Comparison of ENCODE assay signal across 8 cellular contexts in the genomic region with DNA sequence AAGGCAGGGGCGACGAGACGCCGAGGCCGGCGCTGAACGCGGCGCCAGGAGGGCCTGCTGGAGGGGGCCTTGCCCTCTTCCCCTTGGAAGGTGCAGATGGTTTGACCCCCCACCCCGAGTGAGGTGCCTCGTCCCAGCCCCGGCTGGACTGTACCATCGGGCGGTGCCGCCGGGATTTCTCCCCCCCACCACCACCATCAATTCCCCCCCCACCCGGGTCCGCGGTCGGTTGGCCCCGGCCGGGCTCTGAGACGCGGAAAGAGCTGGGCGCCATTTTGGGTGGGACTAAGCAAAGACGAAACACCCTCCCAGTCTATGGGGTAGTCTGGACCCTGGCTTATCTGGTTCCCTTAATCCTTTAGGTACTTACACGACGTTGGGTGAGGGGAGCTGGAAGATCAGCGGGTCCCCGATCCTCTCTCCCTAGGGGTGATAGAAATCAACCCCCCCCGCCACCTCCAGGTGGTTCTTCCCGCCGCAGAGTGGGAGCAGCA. TPM values are rescaled to one million over a fixed set of nuclear protein-coding genes. Genes with fewer than 3 reads are reported as not detected.
A peak's percentile ranks its signal among the peaks of the same experiment; 100 is the strongest.
DNase-seq lines count a peak whose midpoint lies in the region; ATAC-seq lines count a peak whose summit lies in the region.

A gene with protein sequence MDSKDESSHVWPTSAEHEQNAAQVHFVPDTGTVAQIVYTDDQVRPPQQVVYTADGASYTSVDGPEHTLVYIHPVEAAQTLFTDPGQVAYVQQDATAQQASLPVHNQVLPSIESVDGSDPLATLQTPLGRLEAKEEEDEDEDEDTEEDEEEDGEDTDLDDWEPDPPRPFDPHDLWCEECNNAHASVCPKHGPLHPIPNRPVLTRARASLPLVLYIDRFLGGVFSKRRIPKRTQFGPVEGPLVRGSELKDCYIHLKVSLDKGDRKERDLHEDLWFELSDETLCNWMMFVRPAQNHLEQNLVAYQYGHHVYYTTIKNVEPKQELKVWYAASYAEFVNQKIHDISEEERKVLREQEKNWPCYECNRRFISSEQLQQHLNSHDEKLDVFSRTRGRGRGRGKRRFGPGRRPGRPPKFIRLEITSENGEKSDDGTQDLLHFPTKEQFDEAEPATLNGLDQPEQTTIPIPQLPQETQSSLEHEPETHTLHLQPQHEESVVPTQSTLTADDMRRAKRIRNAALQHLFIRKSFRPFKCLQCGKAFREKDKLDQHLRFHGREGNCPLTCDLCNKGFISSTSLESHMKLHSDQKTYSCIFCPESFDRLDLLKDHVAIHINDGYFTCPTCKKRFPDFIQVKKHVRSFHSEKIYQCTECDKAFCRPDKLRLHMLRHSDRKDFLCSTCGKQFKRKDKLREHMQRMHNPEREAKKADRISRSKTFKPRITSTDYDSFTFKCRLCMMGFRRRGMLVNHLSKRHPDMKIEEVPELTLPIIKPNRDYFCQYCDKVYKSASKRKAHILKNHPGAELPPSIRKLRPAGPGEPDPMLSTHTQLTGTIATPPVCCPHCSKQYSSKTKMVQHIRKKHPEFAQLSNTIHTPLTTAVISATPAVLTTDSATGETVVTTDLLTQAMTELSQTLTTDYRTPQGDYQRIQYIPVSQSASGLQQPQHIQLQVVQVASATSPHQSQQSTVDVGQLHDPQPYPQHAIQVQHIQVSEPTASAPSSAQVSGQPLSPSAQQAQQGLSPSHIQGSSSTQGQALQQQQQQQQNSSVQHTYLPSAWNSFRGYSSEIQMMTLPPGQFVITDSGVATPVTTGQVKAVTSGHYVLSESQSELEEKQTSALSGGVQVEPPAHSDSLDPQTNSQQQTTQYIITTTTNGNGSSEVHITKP (minus strand): TSS at position 484 of the 494 bp plus-strand sequence. CDS start 41,871 bp downstream, outside the sequence.

- peak within 1 kb of the TSS; percentile 99 for H2BK5ac ChIP-seq in mesenchymal stem cell (ENCODE audit: low read depth, low read length, poor library complexity, severe bottlenecking)

- H3K27ac ChIP-seq in mesenchymal stem cell (ENCODE audit: low read length, poor library complexity, severe bottlenecking) = peak within 1 kb of the TSS; percentile 100

- H3K36me3 Mint-ChIP-seq in effector memory CD8-positive, alpha-beta T cell (ENCODE audit: insufficient read depth) = peaks cover 29% of the 10 kb centered on the region

- H2BK12ac ChIP-seq in mesenchymal stem cell (ENCODE audit: low read length in 2 of 2) = peak within 1 kb of the TSS; percentile 71 to 90

- DNase-seq in C1 segment of cervical spinal cord (lab: John Stamatoyannopoulos, UW) (peak; percentile 79 to 99 (median 96)), NK-92 (lab: John Stamatoyannopoulos, UW; ENCODE audit: unreplicated experiment) (peak; percentile 41), mesenchymal stem cell (peak; percentile 94)
- peak; percentile 96 for DNase-seq in activated CD8-positive, alpha-beta memory T cell treated with anti-CD3 and anti-CD28 coated beads for 24 hours
- peak; percentile 92 to 95 (median 94) for DNase-seq in effector memory CD8-positive, alpha-beta T cell
- peak; percentile 85 for DNase-seq in stimulated activated CD8-positive, alpha-beta memory T cell treated with anti-CD3 and anti-CD28 coated beads, Interleukin-15, amount 100 ng/mL, for 1 hour (ENCODE audit: low read depth)

- WGBS in mesenchymal stem cell = 0% methylated on average over 12 of the region's 33 CpGs

- peak within 1 kb of the TSS; percentile 100 for H2BK15ac ChIP-seq in mesenchymal stem cell (ENCODE audit: low read depth, poor library complexity, severe bottlenecking)

- no peaks in the 10 kb centered on the region for H3K27me3 Mint-ChIP-seq in effector memory CD8-positive, alpha-beta T cell

- peak within 1 kb of the TSS; percentile 98 to 99 for H3K4ac ChIP-seq in mesenchymal stem cell (ENCODE audit: low read depth in 1 of 2, low read length in 2 of 2)

- H4K8ac ChIP-seq in mesenchymal stem cell (ENCODE audit: low read length) = peak within 1 kb of the TSS; percentile 98

- H3K9me3 ChIP-seq in mesenchymal stem cell (ENCODE audit: control insufficient read depth, low read length) = no peaks in the 10 kb centered on the region

- H3K9ac ChIP-seq in mesenchymal stem cell (ENCODE audit: low read length) = peak within 1 kb of the TSS; percentile 98

- peak within 1 kb of the TSS; percentile 100 for H3K18ac ChIP-seq in mesenchymal stem cell (ENCODE audit: low read depth in 1 of 2, low read length in 2 of 2)

- peak within 1 kb of the TSS; percentile 100 for H3K27ac Mint-ChIP-seq in effector memory CD8-positive, alpha-beta T cell

- H3K4me1 Mint-ChIP-seq in effector memory CD8-positive, alpha-beta T cell (ENCODE audit: low read depth in 2 of 2) = peaks cover 14 to 25% of the 10 kb centered on the region in 2 donors

- H3K27me3 ChIP-seq in mesenchymal stem cell (ENCODE audit: control insufficient read depth in 1 of 2, insufficient read depth in 1 of 2, low read length in 2 of 2) = no peaks in the 10 kb centered on the region

- H2AK5ac ChIP-seq in mesenchymal stem cell (ENCODE audit: low read length, severe bottlenecking) = peak within 1 kb of the TSS; percentile 4

- peak; percentile 43 for ATAC-seq in GM19351 (IDR thresholded peaks at IDR 0.05; ENCODE audit: unreplicated experiment)
- peak; percentile 7 for ATAC-seq in HG03469 (IDR thresholded peaks at IDR 0.05; ENCODE audit: unreplicated experiment)
- ATAC-seq in effector memory CD8-positive, alpha-beta T cell (replicated peaks) = peak; percentile 68

- H2BK120ac ChIP-seq in mesenchymal stem cell (ENCODE audit: low read depth, low read length) = peak within 1 kb of the TSS; percentile 100

- peak within 1 kb of the TSS in 1 of 2 experiments; percentile 99 for H3K23ac ChIP-seq in mesenchymal stem cell (ENCODE audit: low read length in 2 of 2)

- peaks cover 8% of the 10 kb centered on the region for H3K4me1 ChIP-seq in mesenchymal stem cell (ENCODE audit: control insufficient read depth, insufficient read depth, low read depth, low read length)

- peak within 1 kb of the TSS; percentile 82 for H3K4me2 ChIP-seq in mesenchymal stem cell (ENCODE audit: low read length, poor library complexity, severe bottlenecking)

- peaks cover 0 to 3% of the 10 kb centered on the region in 2 experiments for H3K36me3 ChIP-seq in mesenchymal stem cell (ENCODE audit: control insufficient read depth in 1 of 2, insufficient read depth in 2 of 2, low read depth in 1 of 2, low read length in 2 of 2)

- H3K79me1 ChIP-seq in mesenchymal stem cell (replicated peaks; ENCODE audit: low read length, poor library complexity, severe bottlenecking) = no peaks in the 10 kb centered on the region

- H3K4me3 Mint-ChIP-seq in effector memory CD8-positive, alpha-beta T cell = peak within 1 kb of the TSS; percentile 92 to 96

- H3K9me3 Mint-ChIP-seq in effector memory CD8-positive, alpha-beta T cell = no peaks in the 10 kb centered on the region

- H3K14ac ChIP-seq in mesenchymal stem cell (ENCODE audit: low read length in 2 of 2) = peak within 1 kb of the TSS in 1 of 2 experiments; percentile 100

- H4K91ac ChIP-seq in mesenchymal stem cell (ENCODE audit: low read length) = peak within 1 kb of the TSS; percentile 99

- peak within 1 kb of the TSS; percentile 95 to 97 for H3K4me3 ChIP-seq in mesenchymal stem cell (ENCODE audit: insufficient read depth in 1 of 2, low read depth in 1 of 2, low read length in 2 of 2)

- H2AFZ ChIP-seq in mesenchymal stem cell (ENCODE audit: low read depth, low read length) = peak within 1 kb of the TSS; percentile 78

RNA-seq across cellular contexts. Expression of the gene that starts here (rescaled TPM):
- polyA plus RNA-seq in mesenchymal stem cell (2013, experiment 1 of 2) = 3.5 TPM
- polyA plus RNA-seq in mesenchymal stem cell (2013, experiment 2 of 2) = 3.2 TPM

Comparison
In these comparisons a context has a peak if more than half of its experiments do, and no peak if none do; other contexts are left out.
1. Peak in every context shown above with its lines: DNase-seq, ATAC-seq, H3K4me3 ChIP-seq and H3K27ac ChIP-seq.
2. DNase-seq: peak in every context shown above with its lines; median percentile 96 in C1 segment of cervical spinal cord; 96 in activated CD8-positive, alpha-beta memory T cell treated with anti-CD3 and anti-CD28 coated beads for 24 hours; 94 in effector memory CD8-positive, alpha-beta T cell; 94 in mesenchymal stem cell; 85 in stimulated activated CD8-positive, alpha-beta memory T cell treated with anti-CD3 and anti-CD28 coated beads, Interleukin-15, amount 100 ng/mL, for 1 hour; 41 in NK-92.
3. ATAC-seq: peak in every context shown above with its lines; median percentile 68 in effector memory CD8-positive, alpha-beta T cell; 43 in GM19351; 7 in HG03469.